ENCODE assay signal across 29 cellular contexts in genomic region chr2:143928613-143929012, GRCh38.
"Had no signal": no experiment of that assay in that cellular context is flagged by ENCODE, and none has a peak within 500 bp of the region (broad histone marks: within the 10 kb centered on the region; RNA-seq: fewer than 3 reads in every experiment).

No MANE protein-coding gene starts in this region.

- H3K9me3 ChIP-seq: adrenal gland, breast epithelium, MG63, Peyer's patch had no signal

- H3K36me3 ChIP-seq: adrenal gland, breast epithelium, MG63, Peyer's patch, WERI-Rb-1 had no signal

- H3K4me3 ChIP-seq: adrenal gland, breast epithelium, MG63, Peyer's patch had no signal

- DNase-seq: activated CD4-positive, alpha-beta T cell treated with anti-CD3 and anti-CD28 coated beads for 4 hours; activated CD8-positive, alpha-beta memory T cell treated with anti-CD3 and anti-CD28 coated beads, Interleukin-2, amount 50 U/mL, for 4 hours; activated CD8-positive, alpha-beta T cell treated with anti-CD3 and anti-CD28 coated beads for 36 hours; activated gamma-delta T cell treated with Interleukin-2 at 50 U/mL for 16 hours; activated naive CD4-positive, alpha-beta T cell treated with anti-CD3 and anti-CD28 coated beads, Interleukin-2, amount 50 U/mL, for 16 hours; activated naive CD8-positive, alpha-beta T cell treated with anti-CD3 and anti-CD28 coated beads, Interleukin-2, amount 10 ng/mL, durations not matched to agents 7 days and 5 days; activated T-cell treated with anti-CD3 and anti-CD28 coated beads, Interleukin-2, amount 50 U/mL, for 72 hours; adrenal gland; aorta; caudate nucleus; MG63; MV-4-11; NCI-H1092 treated with DMSO at 0.1 percent for 48 hours; NCI-H1417 treated with DMSO at 0.1 percent for 48 hours; NCI-H1694; NCI-H2029; NCI-H2107; NCI-H2171 treated with DMSO at 0.1 percent for 48 hours; NCI-H226; NCI-H526 treated with DMSO at 0.1 percent for 48 hours; NCI-H82; Peyer's patch; SHP77 treated with DMSO at 0.1 percent for 48 hours; T-cell; WERI-Rb-1 had no signal

- H3K27me3 ChIP-seq: adrenal gland, breast epithelium, MG63, Peyer's patch had no signal

- H3K27ac ChIP-seq: adrenal gland, breast epithelium, KMS-11, Peyer's patch, RWPE1, WERI-Rb-1 had no signal

- H3K4me1 ChIP-seq: adrenal gland, breast epithelium, Peyer's patch had no signal

- ATAC-seq: activated CD4-positive, CD25-positive, alpha-beta regulatory T cell treated with anti-CD3 and anti-CD28 coated beads, Interleukin-2, amount 50 U/mL, for 24 hours; activated CD8-positive, alpha-beta T cell treated with anti-CD3 and anti-CD28 coated beads for 36 hours; activated T-cell treated with anti-CD3 and anti-CD28 coated beads, Interleukin-2, amount 50 U/mL, for 72 hours; T-cell had no signal

- H3K9ac ChIP-seq: KMS-11 had no signal
